ENCODE assay signal across 1 cellular context in genomic region chr9:127825319-127826051, GRCh38.
TF ChIP-seq lines count a peak whose summit lies in the region.

No MANE protein-coding gene starts in this region.

TF ChIP-seq in SK-N-SH, 30 proteins besides CTCF, POLR2A, EP300 and RAD21 (continued from another document):
- 0 out of 2 replicates have a peak, but pooled peaks have one; percentile 4 for TF ChIP-seq SMC3 (IDR thresholded peaks at IDR 0.05; ENCODE audit: low read depth, low read length)
